Comparison of ENCODE assay signal across 11 cellular contexts in the genomic region with DNA sequence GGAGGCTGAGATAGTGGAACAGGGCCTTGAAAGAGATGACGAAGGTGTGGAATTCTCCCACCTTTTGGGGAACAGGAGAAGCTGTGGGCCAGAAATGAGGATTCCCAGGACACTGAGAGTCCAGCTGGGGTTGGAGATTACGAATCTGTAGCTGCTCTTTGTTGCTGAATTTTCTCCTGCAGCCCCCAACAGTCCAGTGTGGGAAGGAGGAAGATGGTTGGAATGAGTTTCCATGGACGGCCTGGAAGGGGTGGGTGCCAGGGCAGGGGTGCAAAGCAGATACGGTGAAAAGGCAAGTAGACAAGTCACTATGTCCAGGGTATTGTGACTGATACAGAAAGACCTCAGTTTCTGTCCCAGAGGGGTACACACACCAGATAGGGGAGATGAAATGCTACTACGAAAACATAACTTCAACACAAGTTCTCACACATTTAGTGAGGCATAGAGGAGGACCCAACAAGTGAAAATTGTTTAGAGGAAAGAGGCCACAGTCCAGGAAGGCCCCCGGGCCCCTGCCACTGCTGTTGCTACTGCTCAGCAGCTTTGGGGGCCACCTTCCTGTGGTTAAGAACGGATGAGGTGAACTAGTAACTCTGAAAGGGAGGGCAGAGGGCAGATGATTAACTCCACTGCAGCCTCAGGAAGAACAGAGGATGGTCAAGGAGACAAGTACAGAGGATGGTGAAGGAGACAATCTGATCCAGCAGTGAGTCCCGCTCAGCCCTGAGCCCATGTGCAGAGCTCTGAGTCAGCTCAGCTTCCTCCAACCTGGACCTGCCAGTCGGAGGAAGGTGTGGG. TPM values are rescaled to one million over a fixed set of nuclear protein-coding genes. Genes with fewer than 3 reads are reported as not detected.
DNase-seq lines count a peak whose midpoint lies in the region; ATAC-seq and TF ChIP-seq lines count a peak whose summit lies in the region.
"Had no signal": no experiment of that assay in that cellular context is flagged by ENCODE, and none has a peak within 500 bp of the region (broad histone marks: within the 10 kb centered on the region; RNA-seq: fewer than 3 reads in every experiment).

No MANE protein-coding gene starts in this region.

- H3K27ac Mint-ChIP-seq in CD4-positive, CD25-positive, alpha-beta regulatory T cell, result no peak overlapping the region
- H3K27ac Mint-ChIP-seq in T-cell, result no peak overlapping the region
- H3K27ac Mint-ChIP-seq: T-helper 2 cell treated with Interferon-gamma antibody and Interleukin-4, amounts not matched to agents 5 μg/mL and 100 μg/mL, for 36 hours had no signal

- H3K9me3 ChIP-seq in CD4-positive, CD25-positive, alpha-beta regulatory T cell (ENCODE audit: control insufficient read depth in 2 of 2, low read length in 2 of 2), result no peaks in the 10 kb centered on the region
- H3K9me3 ChIP-seq: neutrophil had no signal

- no peaks in the 10 kb centered on the region for H3K27me3 ChIP-seq in CD4-positive, CD25-positive, alpha-beta regulatory T cell (ENCODE audit: control insufficient read depth, insufficient read depth, low read length)
- H3K27me3 ChIP-seq: neutrophil had no signal

- peak; percentile 24 for TF ChIP-seq POLR2A in GM19099 (IDR thresholded peaks at IDR 0.05; ENCODE audit: extremely low read depth, insufficient read length, low read depth)

- H3K27me3 Mint-ChIP-seq in CD4-positive, CD25-positive, alpha-beta regulatory T cell, result peaks cover 7% of the 10 kb centered on the region
- no peaks in the 10 kb centered on the region for H3K27me3 Mint-ChIP-seq in T-cell

- POLR2A ChIA-PET in T-cell (lab: Charles Lee), result no interaction called here

- no peak overlapping the region for H3K27ac ChIP-seq in CD4-positive, CD25-positive, alpha-beta regulatory T cell (ENCODE audit: insufficient read depth, low read length, poor library complexity, severe bottlenecking)
- H3K27ac ChIP-seq: neutrophil had no signal

- CTCF ChIA-PET in T-cell (lab: Charles Lee), result interaction anchor here (0.6 to 1.4 kb wide), 5 partner anchors 18 to 87 kb away, joined by 3 to 6 read pairs (median 4); no protein-coding TSS in a partner anchor

- DNase-seq in CD4-positive, CD25-positive, alpha-beta regulatory T cell, result no peak
- DNase-seq in T-cell, result peak in 8 of 34 experiments; percentile 10 to 34 (median 28)
- no peak for DNase-seq in H4 (ENCODE audit: low spot score)
- no peak for DNase-seq in activated CD4-positive, alpha-beta T cell treated with anti-CD3 and anti-CD28 coated beads, Interleukin-2, amount 50 U/mL, for 1 hour
- DNase-seq in kidney glomerular epithelial cell (lab: John Stamatoyannopoulos, UW), result no peak
- DNase-seq: NCI-H446 treated with DMSO at 0.1 percent for 48 hours had no signal

- H3K4me3 Mint-ChIP-seq in CD4-positive, CD25-positive, alpha-beta regulatory T cell, result no peak overlapping the region
- no peak overlapping the region for H3K4me3 Mint-ChIP-seq in T-cell
- H3K4me3 Mint-ChIP-seq: T-helper 2 cell treated with Interferon-gamma antibody and Interleukin-4, amounts not matched to agents 5 μg/mL and 100 μg/mL, for 36 hours had no signal

- H3K4me1 ChIP-seq in CD4-positive, CD25-positive, alpha-beta regulatory T cell (ENCODE audit: control insufficient read depth, insufficient read depth, low read length, poor library complexity, severe bottlenecking), result peaks cover 7% of the 10 kb centered on the region

- no peaks in the 10 kb centered on the region for H3K36me3 ChIP-seq in CD4-positive, CD25-positive, alpha-beta regulatory T cell (ENCODE audit: control insufficient read depth, insufficient read depth, low read length)
- H3K36me3 ChIP-seq: neutrophil had no signal

- peaks cover 0 to 2% (median 0%) of the 10 kb centered on the region in 7 donors for H3K9me3 Mint-ChIP-seq in CD4-positive, CD25-positive, alpha-beta regulatory T cell
- H3K9me3 Mint-ChIP-seq in T-cell, result no peaks in the 10 kb centered on the region
- H3K9me3 Mint-ChIP-seq: T-helper 2 cell treated with Interferon-gamma antibody and Interleukin-4, amounts not matched to agents 5 μg/mL and 100 μg/mL, for 36 hours had no signal

- ATAC-seq in CD4-positive, CD25-positive, alpha-beta regulatory T cell (ENCODE audit: low read depth in 2 of 2), result peak; percentile 28 to 31
- ATAC-seq in HG02973 (IDR thresholded peaks at IDR 0.05; ENCODE audit: unreplicated experiment) (peak; percentile 67), T-cell (replicated peaks in 1 of 4) (peak; percentile 48 to 83 (median 74)), HG02885 (IDR thresholded peaks at IDR 0.05; ENCODE audit: poor library complexity, unreplicated experiment) (no peak)

- H3K36me3 Mint-ChIP-seq in CD4-positive, CD25-positive, alpha-beta regulatory T cell, result no peaks in the 10 kb centered on the region
- no peaks in the 10 kb centered on the region for H3K36me3 Mint-ChIP-seq in T-cell

- peaks cover 0 to 2% (median 0%) of the 10 kb centered on the region in 4 donors for H3K4me1 Mint-ChIP-seq in CD4-positive, CD25-positive, alpha-beta regulatory T cell
- peaks cover 3 to 18% (median 7%) of the 10 kb centered on the region in 3 donors for H3K4me1 Mint-ChIP-seq in T-cell

- no peak overlapping the region for H3K4me3 ChIP-seq in CD4-positive, CD25-positive, alpha-beta regulatory T cell (ENCODE audit: low read depth, low read length)

RNA-seq across cellular contexts. Expression of a gene that starts 7.3 kb away (rescaled TPM):
- 0.47 TPM for total RNA-seq in CD4-positive, CD25-positive, alpha-beta regulatory T cell
- polyA plus RNA-seq in CD4-positive, CD25-positive, alpha-beta regulatory T cell, result under 1 TPM; 0.26 to 0.63 (median 0.43) TPM
- 10 to 100 TPM in 1 of 5 donors, 1 to 10 TPM in 4; 1.1 to 12.4 (median 2.9) TPM for total RNA-seq in T-cell
- not detected in 2 replicates for total RNA-seq in H4 (2014; rRNA removed; shearing (Covaris generic))

RNA-seq across cellular contexts. Expression of a gene that starts 29.6 kb away (rescaled TPM):
- not detected for total RNA-seq in CD4-positive, CD25-positive, alpha-beta regulatory T cell
- not detected for polyA plus RNA-seq in CD4-positive, CD25-positive, alpha-beta regulatory T cell
- total RNA-seq in T-cell, result not detected
- not detected in 2 replicates for total RNA-seq in H4 (2014; rRNA removed; shearing (Covaris generic))

RNA-seq across cellular contexts. Expression of a gene that starts 59.4 kb away (rescaled TPM):
- 105 TPM for total RNA-seq in CD4-positive, CD25-positive, alpha-beta regulatory T cell
- polyA plus RNA-seq in CD4-positive, CD25-positive, alpha-beta regulatory T cell, result 100 to 1,000 TPM; 124 to 147 (median 131) TPM
- total RNA-seq in T-cell, result 100 to 1,000 TPM in 3 of 5 donors, 10 to 100 TPM in 2; 95.4 to 127 (median 101) TPM
- not detected in 2 replicates for total RNA-seq in H4 (2014; rRNA removed; shearing (Covaris generic))

Comparison
In these comparisons a context has a peak if more than half of its experiments do, and no peak if none do; other contexts are left out.
1. RNA of a gene that starts 59.4 kb away (total RNA-seq): 105 TPM in CD4-positive, CD25-positive, alpha-beta regulatory T cell (single experiment) and 95.4 to 127 TPM in T-cell; not detected in H4; every median in the first group is over 10 times any median in the second.